ENCODE assay signal across 37 cellular contexts in genomic region chr7:132720835-132721234, GRCh38.
"Had no signal": no experiment of that assay in that cellular context is flagged by ENCODE, and none has a peak within 500 bp of the region (broad histone marks: within the 10 kb centered on the region; RNA-seq: fewer than 3 reads in every experiment).

No MANE protein-coding gene starts in this region.

- H3K4me3 ChIP-seq: ascending aorta, breast epithelium, cardiac muscle cell, coronary artery, dorsolateral prefrontal cortex, esophagus squamous epithelium, gastroesophageal sphincter, heart right ventricle had no signal

- H3K9me3 ChIP-seq: ascending aorta, esophagus squamous epithelium, gastroesophageal sphincter had no signal

- H3K27me3 ChIP-seq: ascending aorta, breast epithelium, cardiac muscle cell, dorsolateral prefrontal cortex, gastroesophageal sphincter, heart right ventricle had no signal

- H3K4me1 ChIP-seq: ascending aorta, breast epithelium, esophagus squamous epithelium, gastroesophageal sphincter, heart right ventricle had no signal

- FAIRE-seq: endometrium, endothelial cell of umbilical vein had no signal

- H3K4me1 Mint-ChIP-seq: activated B cell treated with CpG ODN at 0.5 μM for 24 hours; activated CD8-positive, alpha-beta memory T cell treated with anti-CD3 and anti-CD28 coated beads, Interleukin-2, amount 10 ng/mL, durations not matched to agents 7 days and 5 days; activated naive CD4-positive, alpha-beta T cell treated with anti-CD3 and anti-CD28 coated beads, Interleukin-2, amount 10 ng/mL, durations not matched to agents 7 days and 5 days; activated naive CD8-positive, alpha-beta T cell treated with anti-CD3 and anti-CD28 coated beads, Interleukin-2, amount 10 ng/mL, durations not matched to agents 7 days and 5 days; brain; central memory CD8-positive, alpha-beta T cell; T-helper 17 cell had no signal

- H3K4me3 Mint-ChIP-seq: activated B cell treated with CpG ODN at 0.5 μM for 24 hours; activated CD8-positive, alpha-beta memory T cell treated with anti-CD3 and anti-CD28 coated beads, Interleukin-2, amount 10 ng/mL, durations not matched to agents 7 days and 5 days; activated CD8-positive, alpha-beta T cell treated with anti-CD3 and anti-CD28 coated beads, Interleukin-2, amount 10 ng/mL, durations not matched to agents 7 days and 5 days; activated naive CD4-positive, alpha-beta T cell treated with anti-CD3 and anti-CD28 coated beads, Interleukin-2, amount 10 ng/mL, durations not matched to agents 7 days and 5 days; activated naive CD8-positive, alpha-beta T cell treated with anti-CD3 and anti-CD28 coated beads, Interleukin-2, amount 10 ng/mL, durations not matched to agents 7 days and 5 days; activated T-cell treated with anti-CD3 and anti-CD28 coated beads, Interleukin-2, amount 50 U/mL, for 72 hours; brain; central memory CD8-positive, alpha-beta T cell; dendritic cell treated with granulocyte-macrophage colony-stimulating factor and Interleukin-4, amounts not matched to agents 40 ng/mL and 50 ng/mL, for 4 days; effector memory CD8-positive, alpha-beta T cell; T-helper 17 cell; T-helper 2 cell treated with Interferon-gamma antibody and Interleukin-4, amounts not matched to agents 5 μg/mL and 100 μg/mL, for 36 hours had no signal

- H3K36me3 ChIP-seq: ascending aorta, breast epithelium, cardiac muscle cell, esophagus squamous epithelium, gastroesophageal sphincter, heart right ventricle, WERI-Rb-1 had no signal

- H3K36me3 Mint-ChIP-seq: activated CD8-positive, alpha-beta memory T cell treated with anti-CD3 and anti-CD28 coated beads, Interleukin-2, amount 10 ng/mL, durations not matched to agents 7 days and 5 days; activated naive CD4-positive, alpha-beta T cell treated with anti-CD3 and anti-CD28 coated beads, Interleukin-2, amount 10 ng/mL, durations not matched to agents 7 days and 5 days had no signal

- H3K27ac Mint-ChIP-seq: activated B cell treated with CpG ODN at 0.5 μM for 24 hours; activated CD8-positive, alpha-beta memory T cell treated with anti-CD3 and anti-CD28 coated beads, Interleukin-2, amount 10 ng/mL, durations not matched to agents 7 days and 5 days; activated CD8-positive, alpha-beta T cell treated with anti-CD3 and anti-CD28 coated beads, Interleukin-2, amount 10 ng/mL, durations not matched to agents 7 days and 5 days; activated naive CD4-positive, alpha-beta T cell treated with anti-CD3 and anti-CD28 coated beads, Interleukin-2, amount 10 ng/mL, durations not matched to agents 7 days and 5 days; activated naive CD4-positive, alpha-beta T cell treated with anti-CD3 and anti-CD28 coated beads, Interleukin-2, amount 50 U/mL, for 72 hours; activated naive CD8-positive, alpha-beta T cell treated with anti-CD3 and anti-CD28 coated beads, Interleukin-2, amount 10 ng/mL, durations not matched to agents 7 days and 5 days; activated T-cell treated with anti-CD3 and anti-CD28 coated beads, Interleukin-2, amount 50 U/mL, for 72 hours; brain; dendritic cell treated with granulocyte-macrophage colony-stimulating factor and Interleukin-4, amounts not matched to agents 40 ng/mL and 50 ng/mL, for 4 days; effector memory CD8-positive, alpha-beta T cell; T-helper 17 cell; T-helper 2 cell treated with Interferon-gamma antibody and Interleukin-4, amounts not matched to agents 5 μg/mL and 100 μg/mL, for 36 hours had no signal

- H3K9me3 Mint-ChIP-seq: activated B cell treated with CpG ODN at 0.5 μM for 24 hours; effector memory CD8-positive, alpha-beta T cell had no signal

- H3K27ac ChIP-seq: ascending aorta, breast epithelium, cardiac muscle cell, coronary artery, dorsolateral prefrontal cortex, epithelial cell of prostate, esophagus squamous epithelium, gastroesophageal sphincter, heart right ventricle, WERI-Rb-1 had no signal

- DNase-seq: activated B cell treated with CpG ODN at 0.5 μM for 24 hours; activated CD4-positive, alpha-beta T cell treated with anti-CD3 and anti-CD28 coated beads for 48 hours; activated CD4-positive, alpha-beta T cell treated with anti-CD3 and anti-CD28 coated beads, Interleukin-2, amount 50 U/mL, for 1 hour; activated CD4-positive, alpha-beta T cell treated with anti-CD3 and anti-CD28 coated beads, Interleukin-2, amount 50 U/mL, for 48 hours; activated CD8-positive, alpha-beta memory T cell treated with anti-CD3 and anti-CD28 coated beads, Interleukin-2, amount 10 ng/mL, durations not matched to agents 7 days and 5 days; activated CD8-positive, alpha-beta memory T cell treated with anti-CD3 and anti-CD28 coated beads, Interleukin-2, amount 50 U/mL, for 4 hours; activated CD8-positive, alpha-beta T cell treated with anti-CD3 and anti-CD28 coated beads, Interleukin-2, amount 10 ng/mL, durations not matched to agents 7 days and 5 days; activated gamma-delta T cell; activated naive CD4-positive, alpha-beta T cell; activated naive CD4-positive, alpha-beta T cell treated with anti-CD3 and anti-CD28 coated beads, Interleukin-2, amount 10 ng/mL, durations not matched to agents 7 days and 5 days; activated naive CD8-positive, alpha-beta T cell treated with anti-CD3 and anti-CD28 coated beads, Interleukin-2, amount 10 ng/mL, durations not matched to agents 7 days and 5 days; activated T-cell treated with anti-CD3 and anti-CD28 coated beads, Interleukin-2, amount 50 U/mL, for 1 hour; activated T-cell treated with anti-CD3 and anti-CD28 coated beads, Interleukin-2, amount 50 U/mL, for 72 hours; dorsolateral prefrontal cortex; effector CD4-positive, alpha-beta T cell; effector memory CD8-positive, alpha-beta T cell; esophagus squamous epithelium; foreskin melanocyte; heart right ventricle; T-helper 1 cell; T-helper 17 cell; T1000; WERI-Rb-1 had no signal

- H3K27me3 Mint-ChIP-seq: brain; dendritic cell treated with granulocyte-macrophage colony-stimulating factor and Interleukin-4, amounts not matched to agents 40 ng/mL and 50 ng/mL, for 4 days had no signal

- ATAC-seq: activated CD4-positive, CD25-positive, alpha-beta regulatory T cell treated with anti-CD3 and anti-CD28 coated beads, Interleukin-2, amount 50 U/mL, for 24 hours; activated CD8-positive, alpha-beta memory T cell treated with anti-CD3 and anti-CD28 coated beads, Interleukin-2, amount 10 ng/mL, durations not matched to agents 7 days and 5 days; activated CD8-positive, alpha-beta T cell treated with anti-CD3 and anti-CD28 coated beads, Interleukin-2, amount 10 ng/mL, durations not matched to agents 7 days and 5 days; activated naive CD4-positive, alpha-beta T cell treated with anti-CD3 and anti-CD28 coated beads, Interleukin-2, amount 50 U/mL, for 72 hours; activated T-cell treated with anti-CD3 and anti-CD28 coated beads, Interleukin-2, amount 50 U/mL, for 72 hours; effector memory CD8-positive, alpha-beta T cell; gastroesophageal sphincter; heart right ventricle; T-helper 17 cell had no signal
